9 cellular contexts compared by ENCODE assay signal in genomic region chr14:69625299-69626131, GRCh38. TPM values are rescaled to one million over a fixed set of nuclear protein-coding genes. Genes with fewer than 3 reads are reported as not detected.
DNase-seq lines count a peak whose midpoint lies in the region; ATAC-seq, FAIRE-seq and TF ChIP-seq lines count a peak whose summit lies in the region.
"Had no signal": no experiment of that assay in that cellular context is flagged by ENCODE, and none has a peak within 500 bp of the region (broad histone marks: within the 10 kb centered on the region; RNA-seq: fewer than 3 reads in every experiment).

No MANE protein-coding gene starts in this region.

- peak overlapping the region; percentile 89 for H3K27ac Mint-ChIP-seq in activated naive CD4-positive, alpha-beta T cell treated with anti-CD3 and anti-CD28 coated beads for 36 hours

- H3K27ac ChIP-seq in Peyer's patch = peak overlapping the region; percentile 42 to 71 (median 48)
- H3K27ac ChIP-seq: KMS-11 had no signal

- CTCF ChIA-PET in activated naive CD4-positive, alpha-beta T cell treated with anti-CD3 and anti-CD28 coated beads for 36 hours (lab: Charles Lee) = interaction anchor here (1.1 to 1.8 kb wide), 2 partner anchors 10 to 13 kb away, joined by 4 to 5 read pairs; no protein-coding TSS in a partner anchor
- CTCF ChIA-PET in HEK293T (lab: Yijun Ruan, JAX) = interaction anchor here (0.5 to 0.8 kb wide), 2 partner anchors 9 to 19 kb away, joined by 3 to 5 read pairs; no protein-coding TSS in a partner anchor

- ATAC-seq in HG02642 (IDR thresholded peaks at IDR 0.05; ENCODE audit: poor library complexity, unreplicated experiment) = peak; percentile 87

- peaks cover 0 to 49% (median 22%) of the 10 kb centered on the region in 4 donors for H3K4me1 ChIP-seq in Peyer's patch

- no peaks in the 10 kb centered on the region for H3K9me3 Mint-ChIP-seq in activated naive CD4-positive, alpha-beta T cell treated with anti-CD3 and anti-CD28 coated beads for 36 hours

- H3K4me1 Mint-ChIP-seq in activated naive CD4-positive, alpha-beta T cell treated with anti-CD3 and anti-CD28 coated beads for 36 hours (ENCODE audit: low read depth) = peaks cover 93% of the 10 kb centered on the region

- no peaks in the 10 kb centered on the region for H3K9me3 ChIP-seq in Peyer's patch

- POLR2A ChIA-PET in HEK293T (lab: Yijun Ruan, JAX) = no interaction called here

- H3K36me3 ChIP-seq in Peyer's patch = no peaks in the 10 kb centered on the region

- peak overlapping the region in 1 of 4 donors; percentile 1 for H3K4me3 ChIP-seq in Peyer's patch

- H3K27me3 ChIP-seq in Peyer's patch = no peaks in the 10 kb centered on the region

- H3K36me3 Mint-ChIP-seq in activated naive CD4-positive, alpha-beta T cell treated with anti-CD3 and anti-CD28 coated beads for 36 hours (ENCODE audit: low read depth) = peaks cover 2% of the 10 kb centered on the region

- H3K27me3 Mint-ChIP-seq in activated naive CD4-positive, alpha-beta T cell treated with anti-CD3 and anti-CD28 coated beads for 36 hours (ENCODE audit: low read depth) = no peaks in the 10 kb centered on the region

- intact Hi-C loops in activated naive CD4-positive, alpha-beta T cell treated with anti-CD3 and anti-CD28 coated beads for 36 hours (cut with micrococcal nuclease) = loop anchor here (1.0 to 2.0 kb wide), 3 partner anchors 10 to 17 kb away; no protein-coding TSS in a partner anchor

- FAIRE-seq in GM12891 (lab: Jason Lieb, UNC) = peak; percentile 99

- DNase-seq in GM12891 (ENCODE audit: insufficient read length, low spot score) (no peak), Peyer's patch (peak in 2 of 3 donors; percentile 87 to 91), hippocampal formation (lab: John Stamatoyannopoulos, UW) (peak; percentile 48 to 61), HEK293T (ENCODE audit: extremely low spot score) (no peak), NCI-H748 (lab: John Stamatoyannopoulos, UW; ENCODE audit: unreplicated experiment) (no peak)
- DNase-seq in activated naive CD4-positive, alpha-beta T cell treated with anti-CD3 and anti-CD28 coated beads for 36 hours = peak; percentile 84
- peak; percentile 81 for DNase-seq in stimulated activated CD4-positive, alpha-beta T cell treated with anti-CD3 and anti-CD28 coated beads, Interleukin-4, amount 100 ng/mL, for 24 hours

- H3K4me3 Mint-ChIP-seq in activated naive CD4-positive, alpha-beta T cell treated with anti-CD3 and anti-CD28 coated beads for 36 hours = peak overlapping the region; percentile 54

- no peak for TF ChIP-seq CTCF in Peyer's patch (IDR thresholded peaks at IDR 0.05)

- no peak; the same call in 1 of the 2 replicates for TF ChIP-seq POLR2A in GM12891 (IDR thresholded peaks at IDR 0.05; ENCODE audit: low read depth, low read length)
- TF ChIP-seq POLR2A in Peyer's patch (IDR thresholded peaks at IDR 0.05) = no peak

TF ChIP-seq in GM12891, 5 proteins besides CTCF, POLR2A, EP300 and RAD21:
- 0 out of 2 replicates have a peak, but pooled peaks have one; percentile 30 for TF ChIP-seq SPI1 (IDR thresholded peaks at IDR 0.05; ENCODE audit: low read depth, low read length)
- peak; percentile 14; the same call in 1 of the 2 replicates for TF ChIP-seq POLR2AphosphoS5 (IDR thresholded peaks at IDR 0.05; ENCODE audit: low read depth, low read length)
- TF ChIP-seq TAF1 (IDR thresholded peaks at IDR 0.05; ENCODE audit: low read depth, low read length) = no peak

TF ChIP-seq in HEK293T, 16 proteins besides CTCF, POLR2A, EP300 and RAD21:
- no peak for TF ChIP-seq FOXM1 (IDR thresholded peaks at IDR 0.05; ENCODE audit: borderline replicate concordance)
- TF ChIP-seq HDGF (IDR thresholded peaks at IDR 0.05; ENCODE audit: borderline replicate concordance) = no peak
- no peak for TF ChIP-seq ARNT (IDR thresholded peaks at IDR 0.05)
- TF ChIP-seq NFRKB (IDR thresholded peaks at IDR 0.05) = no peak
- TF ChIP-seq L3MBTL2 (conservative IDR thresholded peaks at IDR 0.05) = no peak
- no peak for TF ChIP-seq ZNF384 (IDR thresholded peaks at IDR 0.05)
- TF ChIP-seq CTBP1 (IDR thresholded peaks at IDR 0.05; ENCODE audit: borderline replicate concordance) = no peak
- no peak for TF ChIP-seq SUZ12 (IDR thresholded peaks at IDR 0.05)
- TF ChIP-seq LEF1 (IDR thresholded peaks at IDR 0.05; ENCODE audit: borderline replicate concordance) = no peak
- no peak for TF ChIP-seq BHLHE40 (IDR thresholded peaks at IDR 0.05; ENCODE audit: borderline replicate concordance)
- no peak for TF ChIP-seq TARDBP (IDR thresholded peaks at IDR 0.05)
- TF ChIP-seq FOXK2 (IDR thresholded peaks at IDR 0.05) = no peak
- TF ChIP-seq ELF4 (IDR thresholded peaks at IDR 0.05) = no peak
- no peak for TF ChIP-seq SP1 (IDR thresholded peaks at IDR 0.05)
- no peak for TF ChIP-seq PKNOX1 (IDR thresholded peaks at IDR 0.05)
- TF ChIP-seq FOXA1 (IDR thresholded peaks at IDR 0.05) = no peak

RNA-seq across cellular contexts. Expression of gene SUSD6, which starts 14.1 kb away (rescaled TPM):
- polyA plus RNA-seq in GM12891 (2012; ENCODE audit: low read depth, missing spikeins) = 24.1 TPM
- 100 to 1,000 TPM in 3 of 4 donors, 10 to 100 TPM in 1; 33.8 to 125 (median 113) TPM for total RNA-seq in Peyer's patch
- 10 to 100 TPM; 66.6 to 69.7 TPM for total RNA-seq in activated naive CD4-positive, alpha-beta T cell treated with anti-CD3 and anti-CD28 coated beads for 36 hours

RNA-seq across cellular contexts. Expression of gene CCDC177, which starts 50.8 kb away (rescaled TPM):
- not detected for polyA plus RNA-seq in GM12891 (2012; ENCODE audit: low read depth, missing spikeins)
- not detected for total RNA-seq in Peyer's patch
- total RNA-seq in activated naive CD4-positive, alpha-beta T cell treated with anti-CD3 and anti-CD28 coated beads for 36 hours = not detected

Comparison
In these comparisons a context has a peak if more than half of its experiments do, and no peak if none do; other contexts are left out.
1. DNase-seq: peak in Peyer's patch (2 of 3), activated naive CD4-positive, alpha-beta T cell treated with anti-CD3 and anti-CD28 coated beads for 36 hours (single experiment), hippocampal formation (2 of 2) and stimulated activated CD4-positive, alpha-beta T cell treated with anti-CD3 and anti-CD28 coated beads, Interleukin-4, amount 100 ng/mL, for 24 hours (single experiment); none in GM12891 (single experiment), HEK293T (single experiment) and NCI-H748 (single experiment).